In the genomic region with DNA sequence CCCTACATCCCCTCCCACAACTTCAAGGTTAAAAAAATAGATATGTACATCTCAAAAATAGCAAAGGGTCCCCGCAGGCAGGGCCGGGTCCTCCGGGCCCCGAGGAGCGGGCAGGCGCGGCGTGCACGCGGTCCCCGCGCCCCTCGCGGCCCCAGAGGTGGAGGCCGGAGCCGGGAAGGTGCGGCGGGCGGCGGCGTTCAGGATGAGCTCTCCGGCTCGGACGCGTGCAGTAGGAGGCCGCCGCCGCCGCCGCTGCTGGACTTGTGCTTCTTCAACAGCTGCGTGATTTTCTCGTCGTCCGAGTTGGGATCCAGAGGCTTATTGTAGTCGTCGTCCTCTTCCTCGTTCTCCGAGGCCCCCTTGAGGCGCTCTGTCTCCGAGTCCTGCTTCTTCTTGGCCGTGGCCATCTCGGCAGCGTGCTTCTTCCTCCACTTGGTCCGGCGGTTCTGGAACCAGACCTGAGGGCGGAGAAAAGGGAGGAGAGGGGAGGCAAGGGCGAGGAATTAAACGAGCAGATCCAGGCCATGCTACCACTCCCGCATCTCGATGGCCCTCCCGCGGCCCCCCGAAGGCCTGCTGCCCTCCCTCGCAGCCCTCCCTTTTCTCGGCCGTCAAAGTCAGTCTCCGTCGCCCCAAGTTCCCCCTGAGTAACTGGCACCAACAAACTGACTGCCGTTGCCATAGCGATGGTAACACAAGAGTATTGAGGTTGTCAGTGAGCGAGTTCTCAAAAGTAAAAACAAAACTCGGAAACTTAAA, we compare ENCODE assay signal across 11 cellular contexts. TPM values are rescaled to one million over a fixed set of nuclear protein-coding genes. Genes with fewer than 3 reads are reported as not detected.
DNase-seq lines count a peak whose midpoint lies in the region; ATAC-seq and TF ChIP-seq lines count a peak whose summit lies in the region.
"Had no signal": no experiment of that assay in that cellular context is flagged by ENCODE, and none has a peak within 500 bp of the region (broad histone marks: within the 10 kb centered on the region; RNA-seq: fewer than 3 reads in every experiment).

No MANE protein-coding gene starts in this region.

- H3K4me1 Mint-ChIP-seq in memory B cell: no peaks in the 10 kb centered on the region

- ATAC-seq in HG03432 (IDR thresholded peaks at IDR 0.05; ENCODE audit: unreplicated experiment) (peak; percentile 70), memory B cell (ENCODE audit: low read depth) (peak; percentile 48)

- no peaks in the 10 kb centered on the region for H3K9me3 Mint-ChIP-seq in memory B cell

- POLR2A ChIA-PET in AG04450 (lab: Yijun Ruan, JAX): no interaction called here

- no peak for TF ChIP-seq POLR2A in Peyer's patch (IDR thresholded peaks at IDR 0.05)

- TF ChIP-seq CTCF in AG04450 (IDR thresholded peaks at IDR 0.05; ENCODE audit: low read depth, low read length) (0 out of 2 replicates have a peak, but pooled peaks have one; percentile 14), cardiac fibroblast (IDR thresholded peaks at IDR 0.05; ENCODE audit: low read depth, low read length) (no peak), Peyer's patch (IDR thresholded peaks at IDR 0.05) (no peak)

- DNase-seq in AG04450 (ENCODE audit: low read depth, low spot score): no peak
- DNase-seq in cardiac fibroblast (ENCODE audit: low read depth in 2 of 2): peak; percentile 24 to 29
- DNase-seq in memory B cell (ENCODE audit: low spot score in 2 of 2): no peak
- DNase-seq in NCI-H345 (lab: John Stamatoyannopoulos, UW): no peak
- no peak for DNase-seq in AML-193 (lab: John Stamatoyannopoulos, UW)
- no peak for DNase-seq in NCI-H146 (lab: John Stamatoyannopoulos, UW)
- DNase-seq in Peyer's patch: no peak
- DNase-seq: DND-41, NCI-H524 had no signal

- H3K27me3 ChIP-seq in AG04450 (ENCODE audit: control insufficient read depth, insufficient read depth, low read length) (peaks cover 81% of the 10 kb centered on the region), Peyer's patch (peaks cover 0 to 83% of the 10 kb centered on the region in 2 donors)

- H3K27ac ChIP-seq in AG04450 (ENCODE audit: low read depth, low read length) (no peak overlapping the region), Peyer's patch (no peak overlapping the region)

- H3K9me3 ChIP-seq in AG04450 (ENCODE audit: control insufficient read depth, insufficient read depth, low read length) (peaks cover 23% of the 10 kb centered on the region), Peyer's patch (peaks cover 0 to 5% (median 0%) of the 10 kb centered on the region in 4 donors)

- CTCF ChIA-PET in AG04450 (lab: Charles Lee): no interaction called here

- H3K27ac Mint-ChIP-seq in memory B cell: peak overlapping the region; percentile 85

- no peaks in the 10 kb centered on the region for H3K36me3 ChIP-seq in Peyer's patch

- peaks cover 2% of the 10 kb centered on the region for H3K36me3 Mint-ChIP-seq in memory B cell

- H3K4me1 ChIP-seq in Peyer's patch: peaks cover 0 to 29% (median 8%) of the 10 kb centered on the region in 4 donors

- H3K4me3 ChIP-seq in AG04450 (ENCODE audit: low read depth, low read length): 0 out of 2 replicates have a peak overlapping the region, but pooled peaks have one; percentile 7
- H3K4me3 ChIP-seq in cardiac fibroblast (replicated peaks in 1 of 2; ENCODE audit: low read depth in 2 of 2, low read length in 2 of 2): no peak overlapping the region
- H3K4me3 ChIP-seq in Peyer's patch: peak overlapping the region in 1 of 4 donors; percentile 10

- peaks cover 21% of the 10 kb centered on the region for H3K27me3 Mint-ChIP-seq in memory B cell

- peak overlapping the region; percentile 47 for H3K4me3 Mint-ChIP-seq in memory B cell

RNA-seq across cellular contexts. Expression of a gene that starts 5.8 kb away (rescaled TPM):
- 0.05 and 0.07 TPM in 2 replicates for polyA plus RNA-seq in AG04450 (2011; rRNA removed)
- polyA minus RNA-seq in AG04450 (2011; rRNA and poly(A)+ RNA removed): not detected in 2 replicates
- not detected for total RNA-seq in Peyer's patch
- total RNA-seq: mononuclear cell had no signal

Comparison
In these comparisons a context has a peak if more than half of its experiments do, and no peak if none do; other contexts are left out.
1. DNase-seq: peak in cardiac fibroblast (2 of 2); none in AG04450 (single experiment), memory B cell (0 of 2), NCI-H345 (single experiment), AML-193 (0 of 2), NCI-H146 (single experiment) and Peyer's patch (0 of 3).